ENCODE assay signal across 8 cellular contexts in genomic region chr5:40755407-40756365, GRCh38. TPM values are rescaled to one million over a fixed set of nuclear protein-coding genes. Genes with fewer than 3 reads are reported as not detected.
DNase-seq lines count a peak whose midpoint lies in the region; ATAC-seq, FAIRE-seq and TF ChIP-seq lines count a peak whose summit lies in the region.

TSS of gene TTC33 (minus strand) at chr5:40755961. CDS start at chr5:40747018, 8,943 bp downstream.

- no peaks in the 10 kb centered on the region for H3K4me1 Mint-ChIP-seq in endodermal cell

- H2BK120ac ChIP-seq in mesendoderm (ENCODE audit: low read depth, low read length), result no peak within 1 kb of the TSS

- peak within 1 kb of the TSS; percentile 88 for H3K56ac ChIP-seq in mesendoderm (ENCODE audit: low read length)

- no peaks in the 10 kb centered on the region for H3K27me3 Mint-ChIP-seq in endodermal cell (ENCODE audit: insufficient read depth)

- peak within 1 kb of the TSS; percentile 97 for H3K23ac ChIP-seq in mesendoderm (ENCODE audit: low read length)

- peak; percentile 88 for ATAC-seq in GM21367 (IDR thresholded peaks at IDR 0.05; ENCODE audit: unreplicated experiment)

- no peak within 1 kb of the TSS for H4K8ac ChIP-seq in mesendoderm (ENCODE audit: low read depth, low read length)

- no peaks in the 10 kb centered on the region for H3K4me1 ChIP-seq in endodermal cell (ENCODE audit: control insufficient read depth, insufficient read depth, low read length)
- peaks cover 2% of the 10 kb centered on the region for H3K4me1 ChIP-seq in mesendoderm (ENCODE audit: control insufficient read depth, low read depth, low read length)

- peaks cover 33% of the 10 kb centered on the region for H3K36me3 Mint-ChIP-seq in endodermal cell (ENCODE audit: low read depth)

- 11 to 18% methylated on average over 54 to 80 of the region's 80 CpGs for WGBS in endodermal cell (ENCODE audit: insufficient coverage in 1 of 2, insufficient read length in 1 of 2), 2 experiments
- WGBS in mesendoderm (ENCODE audit: extremely low coverage, insufficient coverage, low lambda C conversion rate), result no CpG with 5 or more reads among the region's 80 CpGs

- no peak within 1 kb of the TSS for H2AK5ac ChIP-seq in mesendoderm (ENCODE audit: low read length)

- TF ChIP-seq CTCF in endodermal cell (conservative IDR thresholded peaks at IDR 0.05), result peak; percentile 76

- no peak within 1 kb of the TSS for H3K4me3 Mint-ChIP-seq in endodermal cell

- peak within 1 kb of the TSS; percentile 38 for H3K4me2 ChIP-seq in mesendoderm (ENCODE audit: low read length)

- peaks cover 13% of the 10 kb centered on the region for H3K9me3 ChIP-seq in endodermal cell (ENCODE audit: control insufficient read depth, low read length)

- H2BK15ac ChIP-seq in mesendoderm (replicated peaks; ENCODE audit: low read depth), result no peak within 1 kb of the TSS

- H3K4ac ChIP-seq in mesendoderm (ENCODE audit: low read depth, low read length), result no peak within 1 kb of the TSS

- no peak within 1 kb of the TSS for H4K5ac ChIP-seq in mesendoderm (ENCODE audit: low read length)

- peak within 1 kb of the TSS; percentile 97 for H3K9ac ChIP-seq in endodermal cell (ENCODE audit: extremely low read depth, low read length, poor library complexity, severe bottlenecking)
- peak within 1 kb of the TSS; percentile 81 for H3K9ac ChIP-seq in mesendoderm (ENCODE audit: low read length)

- H3K27ac ChIP-seq in endodermal cell (ENCODE audit: low read depth, low read length) (peak within 1 kb of the TSS; percentile 93), mesendoderm (ENCODE audit: low read depth, low read length) (peak within 1 kb of the TSS; percentile 64)

- H3K9me3 Mint-ChIP-seq in endodermal cell, result peaks cover 8% of the 10 kb centered on the region

- H3K4me3 ChIP-seq in endodermal cell (ENCODE audit: low read length) (peak within 1 kb of the TSS; percentile 91), mesendoderm (ENCODE audit: low read length) (peak within 1 kb of the TSS; percentile 92)

- no peak within 1 kb of the TSS for H2BK5ac ChIP-seq in mesendoderm (ENCODE audit: low read length)

- no peak within 1 kb of the TSS for H3K27ac Mint-ChIP-seq in endodermal cell

- peaks cover 24% of the 10 kb centered on the region for H3K36me3 ChIP-seq in endodermal cell (ENCODE audit: control insufficient read depth, insufficient read depth, low read length)
- H3K36me3 ChIP-seq in mesendoderm (ENCODE audit: control insufficient read depth, insufficient read depth, low read length), result no peaks in the 10 kb centered on the region

- DNase-seq in Caki2 (ENCODE audit: low read depth) (peak; percentile 93), HTR-8/SVneo (ENCODE audit: insufficient read length, low spot score) (peak; percentile 99), NOMO-1 treated with DMSO at 0.1 percent for 48 hours (lab: John Stamatoyannopoulos, UW; ENCODE audit: unreplicated experiment) (peak; percentile 99), endodermal cell (peak; percentile 99), mesendoderm (peak; percentile 99)
- peak; percentile 83 to 88 (median 86) for DNase-seq in activated CD8-positive, alpha-beta memory T cell treated with anti-CD3 and anti-CD28 coated beads for 48 hours (ENCODE audit: low read depth in 2 of 3, low spot score in 2 of 3)
- peak; percentile 87 for DNase-seq in stimulated activated CD8-positive, alpha-beta memory T cell treated with anti-CD3 and anti-CD28 coated beads, Interleukin-15, amount 100 ng/mL, for 1 hour (ENCODE audit: low read depth)

- peak within 1 kb of the TSS; percentile 8 for H3K18ac ChIP-seq in mesendoderm (ENCODE audit: low read length)

- peaks cover 4% of the 10 kb centered on the region for H3K79me1 ChIP-seq in mesendoderm (ENCODE audit: low read length)

- H3K27me3 ChIP-seq in endodermal cell (ENCODE audit: control insufficient read depth, insufficient read depth, low read length, poor library complexity, severe bottlenecking), result no peaks in the 10 kb centered on the region
- H3K27me3 ChIP-seq in mesendoderm (ENCODE audit: insufficient read depth, low read length, poor library complexity), result no peaks in the 10 kb centered on the region

- no peaks in the 10 kb centered on the region for H3K79me2 ChIP-seq in mesendoderm (ENCODE audit: control insufficient read depth, insufficient read depth, low read length)

- FAIRE-seq in HTR-8/SVneo (lab: Jason Lieb, UNC), result peak; percentile 97

- in situ Hi-C loops in Caki2 (cut with HindIII; ENCODE audit: low pct_unique_long_range_greater_than_20kb, low sequenced_read_pairs), result no loop called here

RNA-seq across cellular contexts. Expression of gene TTC33, which starts in this region (rescaled TPM):
- total RNA-seq in Caki2 (2014; rRNA removed; shearing (Covaris generic); ENCODE audit: low replicate concordance), result 8.8 and 9.4 TPM in 2 replicates
- total RNA-seq in endodermal cell, result 10 to 100 TPM; 13.5 to 19.3 TPM
- polyA plus RNA-seq in endodermal cell (2013, experiment 1 of 2), result 18.9 TPM
- 17.8 TPM for polyA plus RNA-seq in endodermal cell (2013, experiment 2 of 2)
- polyA plus RNA-seq in mesendoderm (2013, experiment 1 of 2), result 3.3 TPM
- 3.3 TPM for polyA plus RNA-seq in mesendoderm (2013, experiment 2 of 2)

Comparison
In these comparisons a context has a peak if more than half of its experiments do, and no peak if none do; other contexts are left out.
1. Peak in every context shown above with its lines: DNase-seq, ATAC-seq, H3K4me3 ChIP-seq and H3K27ac ChIP-seq.